Comparison of ENCODE assay signal across 1 cellular context in genomic region chr1:206686486-206687249, GRCh38.
A peak's percentile ranks its signal among the peaks of the same experiment; 100 is the strongest.
TF ChIP-seq lines count a peak whose summit lies in the region.

No MANE protein-coding gene starts in this region.

TF ChIP-seq in HepG2, 621 proteins besides CTCF, POLR2A, EP300 and RAD21 (continued from another document):
- TF ChIP-seq ARID5B (CRISPR knock-in tag; IDR thresholded peaks at IDR 0.05) (0 out of 2 replicates have a peak, but pooled peaks have one; percentile 15), NFATC3 (CRISPR knock-in tag; IDR thresholded peaks at IDR 0.05) (no peak), FOXK2 (IDR thresholded peaks at IDR 0.05) (no peak), NFIB (CRISPR knock-in tag; IDR thresholded peaks at IDR 0.05; ENCODE audit: borderline replicate concordance) (no peak), SAP130 (CRISPR knock-in tag; IDR thresholded peaks at IDR 0.05; ENCODE audit: low read depth) (peak; percentile 51; the same call in 1 of the 2 replicates), ZNF451 (CRISPR knock-in tag; IDR thresholded peaks at IDR 0.05) (no peak), EHMT2 (IDR thresholded peaks at IDR 0.05; ENCODE audit: borderline replicate concordance, low read depth, low read length) (no peak)
